ENCODE assay signal across 1 cellular context in genomic region chr2:46984034-46984433, GRCh38.
TF ChIP-seq lines count a peak whose summit lies in the region.

No MANE protein-coding gene starts in this region.

TF ChIP-seq in endothelial cell of umbilical vein, 7 proteins besides CTCF, POLR2A, EP300 and RAD21 (continued from another document):
- no peak for TF ChIP-seq MYC (IDR thresholded peaks at IDR 0.05; ENCODE audit: low read depth, low read length)
- no peak for TF ChIP-seq FOS (IDR thresholded peaks at IDR 0.05; ENCODE audit: borderline replicate concordance, insufficient read depth, low read length)
- TF ChIP-seq GATA2 (IDR thresholded peaks at IDR 0.05; ENCODE audit: insufficient read depth, insufficient read length, low read depth, low read length), result no peak
